ENCODE assay signal across 2 cellular contexts in the genomic region with DNA sequence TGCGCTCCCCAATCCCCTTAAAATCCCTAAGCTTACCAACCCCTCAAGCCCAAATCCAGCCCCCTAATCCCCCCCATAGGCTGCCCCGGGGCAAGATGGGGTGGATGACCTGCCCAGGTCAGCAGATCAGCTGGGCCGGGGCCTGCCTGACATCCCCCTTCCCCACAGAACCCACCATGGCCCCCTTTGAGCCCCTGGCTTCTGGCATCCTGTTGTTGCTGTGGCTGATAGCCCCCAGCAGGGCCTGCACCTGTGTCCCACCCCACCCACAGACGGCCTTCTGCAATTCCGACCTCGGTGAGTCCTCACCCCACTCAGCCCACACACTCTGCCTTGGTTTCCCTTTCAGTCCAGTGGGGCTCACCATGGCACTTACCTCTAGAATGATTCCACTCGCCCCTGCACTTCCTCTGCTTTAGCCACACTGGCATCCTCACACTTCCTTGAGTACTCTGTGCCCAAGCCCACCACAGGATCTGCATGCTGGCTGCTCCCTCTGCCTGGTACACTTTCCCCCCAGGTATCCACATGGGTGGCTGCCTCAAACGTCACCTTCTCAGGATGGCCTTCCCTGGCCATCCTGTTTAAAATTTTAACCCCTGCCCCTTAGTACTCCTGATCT.
TF ChIP-seq lines count a peak whose summit lies in the region.

No MANE protein-coding gene starts in this region.

TF ChIP-seq in liver, 16 proteins besides CTCF, POLR2A, EP300 and RAD21:
- TF ChIP-seq JUND (IDR thresholded peaks at IDR 0.05) (no peak), GABPA (IDR thresholded peaks at IDR 0.05 in 1 of 2, conservative IDR thresholded peaks at IDR 0.05 in 1 of 2) (no peak), ZBTB33 (IDR thresholded peaks at IDR 0.05) (no peak), NR2F2 (IDR thresholded peaks at IDR 0.05) (no peak), HNF4G (IDR thresholded peaks at IDR 0.05) (no peak), MAX (IDR thresholded peaks at IDR 0.05) (no peak), RXRA (IDR thresholded peaks at IDR 0.05) (no peak), FOXA1 (IDR thresholded peaks at IDR 0.05) (no peak), YY1 (IDR thresholded peaks at IDR 0.05) (no peak), HNF4A (conservative IDR thresholded peaks at IDR 0.05) (no peak), EGR1 (IDR thresholded peaks at IDR 0.05; ENCODE audit: low read depth in 2 of 2) (no peak)

TF ChIP-seq in HepG2, 621 proteins besides CTCF, POLR2A, EP300 and RAD21:
- TF ChIP-seq RFXAP (CRISPR knock-in tag; IDR thresholded peaks at IDR 0.05; ENCODE audit: borderline replicate concordance): no peak
- TF ChIP-seq SOX5 (CRISPR knock-in tag; IDR thresholded peaks at IDR 0.05; ENCODE audit: borderline replicate concordance): no peak
